Comparison of ENCODE assay signal across 11 cellular contexts in the genomic region with DNA sequence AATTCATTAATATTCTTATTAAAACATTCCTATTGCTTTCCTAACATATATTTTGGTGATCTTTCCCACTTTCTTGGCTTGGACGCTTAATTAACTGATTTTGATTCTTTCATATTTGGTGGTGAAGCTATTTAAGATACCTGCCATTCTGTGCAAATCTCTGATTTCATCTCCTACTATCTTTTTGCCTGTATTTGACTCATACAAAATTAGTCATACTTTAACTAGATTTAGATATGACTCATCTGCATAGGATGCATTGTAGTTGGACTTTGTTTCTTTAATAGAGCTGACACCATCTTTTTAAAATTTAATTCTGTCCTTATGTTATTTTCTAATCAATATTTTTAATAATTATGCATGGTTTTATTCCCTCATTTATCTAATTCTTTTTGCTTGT.
A peak's percentile ranks its signal among the peaks of the same experiment; 100 is the strongest.
DNase-seq lines count a peak whose midpoint lies in the region; ATAC-seq and TF ChIP-seq lines count a peak whose summit lies in the region.
"Had no signal": no experiment of that assay in that cellular context is flagged by ENCODE, and none has a peak within 500 bp of the region (broad histone marks: within the 10 kb centered on the region; RNA-seq: fewer than 3 reads in every experiment).

No MANE protein-coding gene starts in this region.

- H3K36me3 ChIP-seq in mammary epithelial cell (ENCODE audit: insufficient read depth, low read length): no peaks in the 10 kb centered on the region
- no peaks in the 10 kb centered on the region for H3K36me3 ChIP-seq in stomach
- H3K36me3 ChIP-seq: ascending aorta had no signal

- no peaks in the 10 kb centered on the region for H3K79me2 ChIP-seq in mammary epithelial cell (ENCODE audit: insufficient read depth, low read length)

- WGBS in mammary epithelial cell (ENCODE audit: low coverage, missing lambda C conversion rate): 39% methylated on average over 1 of the region's 1 CpG
- WGBS in stomach, 5 donors: 88 to 97% (median 89%) methylated on average over 1 of the region's 1 CpG

- CTCF ChIA-PET in mammary epithelial cell (lab: Charles Lee; ENCODE audit: low non-redundant PET): no interaction called here

- H3K9ac ChIP-seq in mammary epithelial cell (ENCODE audit: insufficient read depth, low read length): no peak overlapping the region

- dilution Hi-C loops in mammary epithelial cell (cut with HindIII; ENCODE audit: low sequenced_read_pairs): no loop called here

- intact Hi-C loops in mammary epithelial cell (cut with micrococcal nuclease): loop anchor here (5.0 kb wide), 1 partner anchor 378 kb away; no protein-coding TSS in a partner anchor
- intact Hi-C loops in stomach (cut with DNase I; ENCODE audit: low total_unique reads): no loop called here

- H2AFZ ChIP-seq in mammary epithelial cell (ENCODE audit: low read depth, low read length): no peak overlapping the region

- no peaks in the 10 kb centered on the region for H3K27me3 ChIP-seq in mammary epithelial cell (ENCODE audit: insufficient read depth, low read length)
- H3K27me3 ChIP-seq in stomach: no peaks in the 10 kb centered on the region
- H3K27me3 ChIP-seq: ascending aorta had no signal

- DNase-seq in HS-27A (ENCODE audit: low read depth) (peak; percentile 17), mammary epithelial cell (peak; percentile 46), renal cortical epithelial cell (ENCODE audit: low read depth) (peak; percentile 82), superior temporal gyrus (ENCODE audit: extremely low spot score) (no peak), NCI-H510A treated with DMSO at 0.1 percent for 48 hours (lab: John Stamatoyannopoulos, UW) (no peak), stomach (no peak)
- DNase-seq: DMS79; stimulated activated CD4-positive, alpha-beta T cell treated with anti-CD3 and anti-CD28 coated beads, Interleukin-4, amount 100 ng/mL, for 4 hours had no signal

- peak; percentile 74 for ATAC-seq in GM18505 (IDR thresholded peaks at IDR 0.05; ENCODE audit: unreplicated experiment)
- ATAC-seq: Panc1 had no signal

- no peaks in the 10 kb centered on the region for H3K9me3 ChIP-seq in mammary epithelial cell (replicated peaks; ENCODE audit: insufficient read depth, low read length)
- H3K9me3 ChIP-seq in stomach: no peaks in the 10 kb centered on the region
- H3K9me3 ChIP-seq: ascending aorta had no signal

- TF ChIP-seq POLR2A in GM18505 (IDR thresholded peaks at IDR 0.05; ENCODE audit: borderline replicate concordance, extremely low read depth, insufficient read depth, insufficient read length) (no peak), stomach (IDR thresholded peaks at IDR 0.05) (no peak)

- TF ChIP-seq CTCF in mammary epithelial cell (conservative IDR thresholded peaks at IDR 0.05 in 1 of 2, IDR thresholded peaks at IDR 0.05 in 1 of 2; ENCODE audit: extremely low read depth in 1 of 2, insufficient read depth in 1 of 2, low read depth in 1 of 2, low read length in 2 of 2) (no peak), stomach (IDR thresholded peaks at IDR 0.05) (no peak)

- H4K20me1 ChIP-seq in mammary epithelial cell (ENCODE audit: insufficient read depth, low read length): no peaks in the 10 kb centered on the region

- BruUV-seq in mammary epithelial cell (replicated peaks; lab: Mats Ljungman, UMichigan): no TSS peak

- TF ChIP-seq EP300 in stomach (IDR thresholded peaks at IDR 0.05): no peak

- H3K4me1 ChIP-seq in mammary epithelial cell (ENCODE audit: insufficient read depth, low read length) (no peaks in the 10 kb centered on the region), stomach (peaks cover 0 to 8% (median 0%) of the 10 kb centered on the region in 4 donors)
- H3K4me1 ChIP-seq: ascending aorta had no signal

- in situ Hi-C loops in mammary epithelial cell (cut with MboI; ENCODE audit: low sequenced_read_pairs in 2 of 2): loop anchor here (25.0 kb wide), 1 partner anchor 542 kb away; no protein-coding TSS in a partner anchor

- no peak overlapping the region for H3K4me2 ChIP-seq in mammary epithelial cell (ENCODE audit: insufficient read depth, low read depth, low read length)

- H3K27ac ChIP-seq in mammary epithelial cell (ENCODE audit: insufficient read depth, low read depth, low read length) (no peak overlapping the region), stomach (no peak overlapping the region)
- H3K27ac ChIP-seq: ascending aorta had no signal

- H3K4me3 ChIP-seq in mammary epithelial cell (replicated peaks in 1 of 3; ENCODE audit: insufficient read depth in 1 of 3, low read depth in 2 of 3, low read length in 3 of 3) (no peak overlapping the region), stomach (no peak overlapping the region)
- H3K4me3 ChIP-seq: ascending aorta had no signal

Comparison
In these comparisons a context has a peak if more than half of its experiments do, and no peak if none do; other contexts are left out.
1. DNase-seq: peak in HS-27A (single experiment), mammary epithelial cell (single experiment) and renal cortical epithelial cell (single experiment); none in superior temporal gyrus (single experiment), NCI-H510A treated with DMSO at 0.1 percent for 48 hours (single experiment) and stomach (single experiment).